16 cellular contexts compared by ENCODE assay signal in genomic region chr16:11131706-11132105, GRCh38.
DNase-seq lines count a peak whose midpoint lies in the region; ATAC-seq and TF ChIP-seq lines count a peak whose summit lies in the region.
"Had no signal": no experiment of that assay in that cellular context is flagged by ENCODE, and none has a peak within 500 bp of the region (broad histone marks: within the 10 kb centered on the region; RNA-seq: fewer than 3 reads in every experiment).

No MANE protein-coding gene starts in this region.

- peak overlapping the region in 1 of 2 donors; percentile 65 for H3K4me3 Mint-ChIP-seq in activated T-cell treated with anti-CD3 and anti-CD28 coated beads, Interleukin-2, amount 50 U/mL, for 72 hours
- no peak overlapping the region for H3K4me3 Mint-ChIP-seq in endothelial cell (ENCODE audit: unreplicated experiment)
- H3K4me3 Mint-ChIP-seq in nephron: no peak overlapping the region
- no peak overlapping the region for H3K4me3 Mint-ChIP-seq in activated CD8-positive, alpha-beta memory T cell treated with anti-CD3 and anti-CD28 coated beads, Interleukin-2, amount 10 ng/mL, durations not matched to agents 7 days and 5 days
- H3K4me3 Mint-ChIP-seq: activated naive CD4-positive, alpha-beta T cell treated with anti-CD3 and anti-CD28 coated beads, Interleukin-2, amount 50 U/mL, for 24 hours had no signal

- H3K9me3 ChIP-seq in vagina: no peaks in the 10 kb centered on the region
- H3K9me3 ChIP-seq in effector memory CD4-positive, alpha-beta T cell (ENCODE audit: control insufficient read depth, low read length): no peaks in the 10 kb centered on the region
- H3K9me3 ChIP-seq: ovary had no signal

- peaks cover 81% of the 10 kb centered on the region for H3K4me1 Mint-ChIP-seq in activated T-cell treated with anti-CD3 and anti-CD28 coated beads, Interleukin-2, amount 50 U/mL, for 72 hours (ENCODE audit: low read depth)
- H3K4me1 Mint-ChIP-seq in endothelial cell (ENCODE audit: unreplicated experiment) (peaks cover 42% of the 10 kb centered on the region), nephron (peaks cover 89% of the 10 kb centered on the region)
- peaks cover 33% of the 10 kb centered on the region for H3K4me1 Mint-ChIP-seq in activated CD8-positive, alpha-beta memory T cell treated with anti-CD3 and anti-CD28 coated beads, Interleukin-2, amount 10 ng/mL, durations not matched to agents 7 days and 5 days

- H3K27me3 ChIP-seq in vagina: no peaks in the 10 kb centered on the region
- no peaks in the 10 kb centered on the region for H3K27me3 ChIP-seq in effector memory CD4-positive, alpha-beta T cell (replicated peaks; ENCODE audit: control insufficient read depth, insufficient read depth, low read length, poor library complexity, severe bottlenecking)
- H3K27me3 ChIP-seq: ovary had no signal

- H3K4me3 ChIP-seq in vagina: no peak overlapping the region
- no peak overlapping the region for H3K4me3 ChIP-seq in effector memory CD4-positive, alpha-beta T cell (ENCODE audit: insufficient read depth, low read depth, low read length, poor library complexity, severe bottlenecking)
- H3K4me3 ChIP-seq: GM12878, ovary had no signal

- CTCF ChIA-PET in activated CD8-positive, alpha-beta memory T cell treated with anti-CD3 and anti-CD28 coated beads, Interleukin-2, amount 10 ng/mL, durations not matched to agents 7 days and 5 days (lab: Charles Lee): interaction anchor here (1.0 kb wide), 2 partner anchors 10 to 240 kb away, joined by 3 read pairs; no protein-coding TSS in a partner anchor

- ATAC-seq in activated T-cell treated with anti-CD3 and anti-CD28 coated beads, Interleukin-2, amount 50 U/mL, for 72 hours (replicated peaks in 1 of 2): peak; percentile 5 to 30
- no peak for ATAC-seq in activated CD8-positive, alpha-beta memory T cell treated with anti-CD3 and anti-CD28 coated beads, Interleukin-2, amount 10 ng/mL, durations not matched to agents 7 days and 5 days
- ATAC-seq: GM12878 had no signal

- H3K27ac ChIP-seq in vagina: peak overlapping the region; percentile 86
- H3K27ac ChIP-seq in effector memory CD4-positive, alpha-beta T cell (ENCODE audit: insufficient read depth, low read length, poor library complexity, severe bottlenecking): no peak overlapping the region
- H3K27ac ChIP-seq: ovary had no signal

- H3K9me3 Mint-ChIP-seq in activated T-cell treated with anti-CD3 and anti-CD28 coated beads, Interleukin-2, amount 50 U/mL, for 72 hours: no peaks in the 10 kb centered on the region
- H3K9me3 Mint-ChIP-seq in endothelial cell (ENCODE audit: unreplicated experiment) (no peaks in the 10 kb centered on the region), nephron (no peaks in the 10 kb centered on the region)
- no peaks in the 10 kb centered on the region for H3K9me3 Mint-ChIP-seq in activated CD8-positive, alpha-beta memory T cell treated with anti-CD3 and anti-CD28 coated beads, Interleukin-2, amount 10 ng/mL, durations not matched to agents 7 days and 5 days (ENCODE audit: low read depth)
- H3K9me3 Mint-ChIP-seq: activated naive CD4-positive, alpha-beta T cell treated with anti-CD3 and anti-CD28 coated beads, Interleukin-2, amount 50 U/mL, for 24 hours had no signal

- peaks cover 9 to 15% of the 10 kb centered on the region in 2 donors for H3K36me3 Mint-ChIP-seq in activated T-cell treated with anti-CD3 and anti-CD28 coated beads, Interleukin-2, amount 50 U/mL, for 72 hours (ENCODE audit: insufficient read depth in 2 of 2)
- H3K36me3 Mint-ChIP-seq in endothelial cell (ENCODE audit: low read depth, unreplicated experiment) (peaks cover 25% of the 10 kb centered on the region), nephron (ENCODE audit: low read depth) (peaks cover 10% of the 10 kb centered on the region)
- peaks cover 21% of the 10 kb centered on the region for H3K36me3 Mint-ChIP-seq in activated CD8-positive, alpha-beta memory T cell treated with anti-CD3 and anti-CD28 coated beads, Interleukin-2, amount 10 ng/mL, durations not matched to agents 7 days and 5 days

- no peak for TF ChIP-seq POLR2A in vagina (IDR thresholded peaks at IDR 0.05)

- no peaks in the 10 kb centered on the region for H3K27me3 Mint-ChIP-seq in activated T-cell treated with anti-CD3 and anti-CD28 coated beads, Interleukin-2, amount 50 U/mL, for 72 hours (ENCODE audit: low read depth)
- H3K27me3 Mint-ChIP-seq in endothelial cell (ENCODE audit: unreplicated experiment) (peaks cover 8% of the 10 kb centered on the region), nephron (ENCODE audit: low read depth) (peaks cover 6% of the 10 kb centered on the region)
- H3K27me3 Mint-ChIP-seq in activated CD8-positive, alpha-beta memory T cell treated with anti-CD3 and anti-CD28 coated beads, Interleukin-2, amount 10 ng/mL, durations not matched to agents 7 days and 5 days: no peaks in the 10 kb centered on the region
- H3K27me3 Mint-ChIP-seq: activated naive CD4-positive, alpha-beta T cell treated with anti-CD3 and anti-CD28 coated beads, Interleukin-2, amount 50 U/mL, for 24 hours had no signal

- peaks cover 0 to 1% of the 10 kb centered on the region in 2 donors for H3K36me3 ChIP-seq in vagina
- H3K36me3 ChIP-seq in effector memory CD4-positive, alpha-beta T cell (ENCODE audit: control insufficient read depth, insufficient read depth, low read length): no peaks in the 10 kb centered on the region
- H3K36me3 ChIP-seq: ovary had no signal

- peak overlapping the region; percentile 62 for H3K27ac Mint-ChIP-seq in activated T-cell treated with anti-CD3 and anti-CD28 coated beads, Interleukin-2, amount 50 U/mL, for 72 hours
- peak overlapping the region; percentile 52 for H3K27ac Mint-ChIP-seq in endothelial cell (ENCODE audit: unreplicated experiment)
- H3K27ac Mint-ChIP-seq in nephron: peak overlapping the region; percentile 82 to 94 (median 88)
- H3K27ac Mint-ChIP-seq in activated CD8-positive, alpha-beta memory T cell treated with anti-CD3 and anti-CD28 coated beads, Interleukin-2, amount 10 ng/mL, durations not matched to agents 7 days and 5 days: no peak overlapping the region
- H3K27ac Mint-ChIP-seq: activated naive CD4-positive, alpha-beta T cell treated with anti-CD3 and anti-CD28 coated beads, Interleukin-2, amount 50 U/mL, for 24 hours had no signal

- peaks cover 58% of the 10 kb centered on the region for H3K4me1 ChIP-seq in vagina
- no peaks in the 10 kb centered on the region for H3K4me1 ChIP-seq in effector memory CD4-positive, alpha-beta T cell (ENCODE audit: control insufficient read depth, insufficient read depth, low read length, poor library complexity, severe bottlenecking)

- intact Hi-C loops in vagina (cut with DNase I): no loop called here

- DNase-seq in activated T-cell treated with anti-CD3 and anti-CD28 coated beads, Interleukin-2, amount 50 U/mL, for 72 hours: no peak
- DNase-seq in activated T-cell treated with anti-CD3 and anti-CD28 coated beads, Interleukin-2, amount 50 U/mL, for 1 hour: no peak
- DNase-seq in endothelial cell (ENCODE audit: low spot score) (no peak), vagina (ENCODE audit: extremely low spot score in 2 of 2) (no peak), Ammon's horn (ENCODE audit: low spot score) (no peak)
- DNase-seq in effector memory CD4-positive, alpha-beta T cell: no peak
- no peak for DNase-seq in activated CD8-positive, alpha-beta memory T cell treated with anti-CD3 and anti-CD28 coated beads, Interleukin-2, amount 10 ng/mL, durations not matched to agents 7 days and 5 days
- DNase-seq: cerebellar nuclear complex, HCEC 1CT, midbrain, NCI-H1048, SHP77 treated with DMSO at 0.1 percent for 48 hours had no signal

- TF ChIP-seq CTCF in endothelial cell (IDR thresholded peaks at IDR 0.05; ENCODE audit: unreplicated experiment) (no peak), nephron (IDR thresholded peaks at IDR 0.05; ENCODE audit: unreplicated experiment in 3 of 3) (no peak), vagina (IDR thresholded peaks at IDR 0.05) (no peak)
